8 cellular contexts compared by ENCODE assay signal in the genomic region with DNA sequence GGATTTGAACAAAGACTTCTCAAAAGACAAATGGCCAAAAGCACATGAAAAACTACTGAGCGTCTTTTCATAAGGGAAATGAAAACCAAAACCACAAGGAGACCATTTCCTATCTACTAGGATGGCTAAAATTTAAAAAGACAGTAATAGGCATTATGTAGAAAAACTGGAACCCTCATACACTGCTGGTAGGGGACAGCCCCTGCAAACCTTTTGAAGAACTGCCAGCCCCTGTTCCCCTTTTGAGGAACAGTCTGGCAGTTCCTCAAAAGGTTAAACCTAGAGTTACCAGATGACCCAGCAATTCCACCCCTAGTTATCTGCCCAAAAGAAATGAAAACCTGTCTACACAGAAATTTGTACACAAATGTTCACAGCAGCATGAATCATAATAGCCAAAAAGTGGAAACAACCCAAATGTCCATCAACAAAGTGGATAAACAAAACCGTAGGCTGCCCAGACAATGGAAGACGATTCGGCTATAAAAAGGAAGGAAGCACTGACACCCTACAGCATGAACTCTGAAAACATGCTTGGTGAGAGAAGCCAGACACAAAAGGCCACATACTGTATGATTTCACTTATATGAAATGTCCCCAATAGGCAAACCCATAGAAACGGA.
DNase-seq lines count a peak whose midpoint lies in the region; ATAC-seq lines count a peak whose summit lies in the region.

No MANE protein-coding gene starts in this region.

- DNase-seq in pons (ENCODE audit: low spot score) (peak; percentile 75), NCI-H510A (lab: John Stamatoyannopoulos, UW) (no peak), COLO829 (ENCODE audit: low spot score) (no peak), HuH-7 (ENCODE audit: low spot score) (no peak), superior temporal gyrus (ENCODE audit: extremely low spot score) (no peak)

- peak overlapping the region; percentile 25 for H3K4me3 Mint-ChIP-seq in activated naive CD8-positive, alpha-beta T cell

- H3K27ac Mint-ChIP-seq in activated naive CD8-positive, alpha-beta T cell, result peak overlapping the region; percentile 82

- H3K27me3 Mint-ChIP-seq in activated naive CD8-positive, alpha-beta T cell, result no peaks in the 10 kb centered on the region

- ATAC-seq in GM18511 (IDR thresholded peaks at IDR 0.05; ENCODE audit: unreplicated experiment), result peak; percentile 71
- peak; percentile 70 for ATAC-seq in HG03432 (IDR thresholded peaks at IDR 0.05; ENCODE audit: unreplicated experiment)

- H3K9me3 Mint-ChIP-seq in activated naive CD8-positive, alpha-beta T cell (ENCODE audit: low read depth), result no peaks in the 10 kb centered on the region

- H3K36me3 Mint-ChIP-seq in activated naive CD8-positive, alpha-beta T cell, result no peaks in the 10 kb centered on the region

- peaks cover 43% of the 10 kb centered on the region for H3K4me1 Mint-ChIP-seq in activated naive CD8-positive, alpha-beta T cell (ENCODE audit: low read depth)
